Comparison of ENCODE assay signal across 18 cellular contexts in the genomic region with DNA sequence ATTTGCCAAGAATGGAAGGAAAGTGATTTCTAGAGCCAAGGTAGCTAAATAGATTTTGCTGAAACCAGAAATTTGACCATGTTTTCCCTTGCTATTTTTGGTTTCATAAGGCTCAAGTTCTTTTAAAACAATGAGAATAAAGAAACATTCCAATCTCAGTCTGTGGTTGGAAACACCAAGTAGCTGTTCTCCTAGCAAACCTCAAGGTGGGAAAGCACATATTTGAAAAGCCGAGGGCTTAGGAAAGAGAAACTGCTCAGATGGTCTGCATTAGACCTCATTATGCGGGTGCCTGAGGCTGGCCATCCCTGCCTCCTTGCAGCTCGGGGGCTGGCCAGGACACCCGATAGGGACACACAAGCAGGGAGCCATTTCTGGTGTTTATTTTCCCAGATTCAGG. TPM values are rescaled to one million over a fixed set of nuclear protein-coding genes. Genes with fewer than 3 reads are reported as not detected.
A peak's percentile ranks its signal among the peaks of the same experiment; 100 is the strongest.
DNase-seq lines count a peak whose midpoint lies in the region; ATAC-seq, FAIRE-seq and TF ChIP-seq lines count a peak whose summit lies in the region.
"Had no signal": no experiment of that assay in that cellular context is flagged by ENCODE, and none has a peak within 500 bp of the region (broad histone marks: within the 10 kb centered on the region; RNA-seq: fewer than 3 reads in every experiment).

No MANE protein-coding gene starts in this region.

- FAIRE-seq in GM19239 (lab: Jason Lieb, UNC): peak; percentile 53

- H3K4me3 ChIP-seq in ascending aorta (peak overlapping the region; percentile 2 to 40), fibroblast of the aortic adventitia (ENCODE audit: low read depth, low read length) (no peak overlapping the region)
- H3K4me3 ChIP-seq: HAP-1, SK-N-MC had no signal

- peak; percentile 54 for ATAC-seq in sciatic nerve
- no peak for ATAC-seq in HG03196 (IDR thresholded peaks at IDR 0.05; ENCODE audit: unreplicated experiment)
- no peak for ATAC-seq in GM21515 (IDR thresholded peaks at IDR 0.05; ENCODE audit: unreplicated experiment)
- ATAC-seq: stimulated activated effector memory CD8-positive, alpha-beta T cell treated with anti-CD3 and anti-CD28 coated beads, Interleukin-12 subunit alpha, Interleukin-12 subunit beta, amount 100 ng/mL, for 72 hours had no signal

- H3K4me1 ChIP-seq in ascending aorta: peaks cover 0 to 7% of the 10 kb centered on the region in 2 donors

- no peaks in the 10 kb centered on the region for H3K27me3 ChIP-seq in ascending aorta

- intact Hi-C loops in ascending aorta (cut with DNase I) (loop anchor here (5.0 kb wide), 1 partner anchor 39 kb away; no protein-coding TSS in a partner anchor), sciatic nerve (cut with DNase I) (no loop called here)

- peak overlapping the region; percentile 72 to 79 for H3K27ac ChIP-seq in ascending aorta
- H3K27ac ChIP-seq: SK-N-MC had no signal

- H3K9me3 ChIP-seq in ascending aorta: no peaks in the 10 kb centered on the region
- H3K9me3 ChIP-seq: HAP-1 had no signal

- DNase-seq in GM19239 (ENCODE audit: insufficient read length, low spot score): no peak
- DNase-seq in ascending aorta (ENCODE audit: low spot score in 2 of 2): no peak
- DNase-seq in fibroblast of the aortic adventitia (ENCODE audit: low read depth): peak; percentile 70
- no peak for DNase-seq in sciatic nerve (ENCODE audit: low spot score)
- DNase-seq in stimulated activated CD4-positive, alpha-beta T cell treated with anti-CD3 and anti-CD28 coated beads, Interleukin-12 subunit alpha, Interleukin-12 subunit beta, amount 100 ng/mL, for 4 hours: no peak
- DNase-seq in HPDE6-E6E7 (ENCODE audit: extremely low spot score): no peak
- DNase-seq: activated naive CD4-positive, alpha-beta T cell treated with Interleukin-2 at 50 U/mL for 16 hours; CD4-positive, CD25-positive, alpha-beta regulatory T cell; dermis blood vessel endothelial cell; foreskin melanocyte; GF-D8; NCI-H2171; stimulated activated CD4-positive, alpha-beta T cell treated with anti-CD3 and anti-CD28 coated beads, Interleukin-4, amount 100 ng/mL, for 1 hour had no signal

- no peak for TF ChIP-seq CTCF in ascending aorta (IDR thresholded peaks at IDR 0.05)
- no peak for TF ChIP-seq CTCF in fibroblast of the aortic adventitia (IDR thresholded peaks at IDR 0.05; ENCODE audit: insufficient read depth, low read length)

- H3K36me3 ChIP-seq in ascending aorta: no peaks in the 10 kb centered on the region
- H3K36me3 ChIP-seq: HAP-1 had no signal

RNA-seq across cellular contexts. Expression of a gene that starts 5.8 kb away (rescaled TPM):
- total RNA-seq in ascending aorta: not detected
- total RNA-seq in fibroblast of the aortic adventitia (ENCODE audit: low replicate concordance): not detected in 2 replicates
- not detected for total RNA-seq in sciatic nerve
- total RNA-seq: dermis blood vessel endothelial cell had no signal
